1 cellular context compared by ENCODE assay signal in genomic region chr9:126379661-126380365, GRCh38.
TF ChIP-seq lines count a peak whose summit lies in the region.

No MANE protein-coding gene starts in this region.

TF ChIP-seq in GM23338, 12 proteins besides CTCF, POLR2A, EP300 and RAD21 (continued from another document):
- TF ChIP-seq ZNF462 (CRISPR knock-in tag; IDR thresholded peaks at IDR 0.05) = no peak
- no peak for TF ChIP-seq JUNB (IDR thresholded peaks at IDR 0.05; ENCODE audit: unreplicated experiment)
TF ChIP-seq in GM23338: peak in this region for 0.
